8 cellular contexts compared by ENCODE assay signal in the genomic region with DNA sequence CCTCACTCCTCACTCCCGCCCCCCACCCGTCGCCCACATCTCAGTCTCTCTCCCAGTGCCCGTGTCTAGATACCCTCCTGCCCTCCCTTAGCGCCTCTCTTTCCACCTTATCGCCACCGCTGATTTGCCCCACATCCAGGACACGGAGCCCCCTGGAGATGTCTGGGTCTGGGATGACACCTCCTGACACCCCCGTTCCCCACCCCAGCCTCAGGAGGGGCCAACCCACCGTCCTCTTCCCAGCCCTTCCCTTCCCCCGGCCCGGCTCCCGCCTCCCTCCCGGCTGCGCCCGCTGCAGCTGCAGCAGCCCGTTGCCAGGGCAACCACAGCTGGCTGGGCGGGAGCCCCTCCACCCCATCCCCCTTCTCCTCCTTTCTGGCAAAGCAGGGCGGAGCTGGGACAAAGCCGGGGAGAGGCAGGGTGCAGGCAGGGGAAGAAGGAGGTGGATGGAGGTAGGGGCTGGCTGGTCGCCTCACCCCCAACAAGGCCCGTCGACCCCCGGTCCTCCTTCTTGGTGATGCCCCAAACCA. TPM values are rescaled to one million over a fixed set of nuclear protein-coding genes. Genes with fewer than 3 reads are reported as not detected.
DNase-seq lines count a peak whose midpoint lies in the region; ATAC-seq and TF ChIP-seq lines count a peak whose summit lies in the region.

No MANE protein-coding gene starts in this region.

- H3K9me3 ChIP-seq in osteoblast (ENCODE audit: low read depth, low read length): no peaks in the 10 kb centered on the region

- no peak for ATAC-seq in activated T-cell treated with anti-CD3 and anti-CD28 coated beads, Interleukin-2, amount 50 U/mL, for 72 hours (replicated peaks in 1 of 2)
- ATAC-seq in GM18867 (IDR thresholded peaks at IDR 0.05; ENCODE audit: unreplicated experiment): no peak

- peak overlapping the region; percentile 84 for H3K4me2 ChIP-seq in osteoblast (ENCODE audit: insufficient read depth, low read length)

- no peak overlapping the region for H3K27ac Mint-ChIP-seq in activated T-cell treated with anti-CD3 and anti-CD28 coated beads, Interleukin-2, amount 50 U/mL, for 72 hours

- H2AFZ ChIP-seq in osteoblast (ENCODE audit: low read length): no peak overlapping the region

- intact Hi-C loops in head of caudate nucleus (cut with DNase I): no loop called here

- no peak overlapping the region for H3K27ac ChIP-seq in osteoblast (ENCODE audit: low read depth, low read length)

- H3K9me3 Mint-ChIP-seq in activated T-cell treated with anti-CD3 and anti-CD28 coated beads, Interleukin-2, amount 50 U/mL, for 72 hours: no peaks in the 10 kb centered on the region

- peaks cover 27% of the 10 kb centered on the region for H3K4me1 Mint-ChIP-seq in activated T-cell treated with anti-CD3 and anti-CD28 coated beads, Interleukin-2, amount 50 U/mL, for 72 hours (ENCODE audit: low read depth)

- peak overlapping the region in 1 of 2 donors; percentile 25 for H3K4me3 Mint-ChIP-seq in activated T-cell treated with anti-CD3 and anti-CD28 coated beads, Interleukin-2, amount 50 U/mL, for 72 hours

- no peaks in the 10 kb centered on the region for H3K79me2 ChIP-seq in osteoblast (ENCODE audit: insufficient read depth, low read length)

- no peak overlapping the region for H3K4me3 ChIP-seq in osteoblast (ENCODE audit: insufficient read depth, low read length)

- peaks cover 9% of the 10 kb centered on the region for H3K36me3 ChIP-seq in osteoblast (ENCODE audit: insufficient read depth, low read length)

- H3K27me3 Mint-ChIP-seq in activated T-cell treated with anti-CD3 and anti-CD28 coated beads, Interleukin-2, amount 50 U/mL, for 72 hours (ENCODE audit: low read depth): peaks cover 42% of the 10 kb centered on the region

- no peaks in the 10 kb centered on the region for H4K20me1 ChIP-seq in osteoblast (ENCODE audit: insufficient read depth, low read length)

- DNase-seq in COLO668 (lab: John Stamatoyannopoulos, UW; ENCODE audit: unreplicated experiment): peak; percentile 74
- peak; percentile 95 for DNase-seq in NCI-H69 (lab: John Stamatoyannopoulos, UW)
- peak; percentile 84 to 96 (median 92) for DNase-seq in head of caudate nucleus
- no peak for DNase-seq in osteoblast (ENCODE audit: insufficient read length, low spot score, missing footprints)
- DNase-seq in H4 (ENCODE audit: low spot score): no peak
- DNase-seq in activated T-cell treated with anti-CD3 and anti-CD28 coated beads, Interleukin-2, amount 50 U/mL, for 72 hours: no peak
- DNase-seq in HCEC 1CT: no peak

- peaks cover 2 to 5% of the 10 kb centered on the region in 2 donors for H3K36me3 Mint-ChIP-seq in activated T-cell treated with anti-CD3 and anti-CD28 coated beads, Interleukin-2, amount 50 U/mL, for 72 hours (ENCODE audit: insufficient read depth in 2 of 2)

- H3K27me3 ChIP-seq in osteoblast (ENCODE audit: insufficient read depth, low read length): no peaks in the 10 kb centered on the region

- H3K4me1 ChIP-seq in osteoblast (ENCODE audit: insufficient read depth, low read length): peaks cover 28% of the 10 kb centered on the region

- TF ChIP-seq CTCF in osteoblast (IDR thresholded peaks at IDR 0.05; ENCODE audit: extremely low read depth, low read depth, low read length): no peak

RNA-seq across cellular contexts. Expression of a gene that starts 13.5 kb away (rescaled TPM):
- 0.29 and 0.72 TPM in 2 replicates for total RNA-seq in osteoblast
- total RNA-seq in H4 (2014; rRNA removed; shearing (Covaris generic)): 5.1 and 7.2 TPM in 2 replicates
- under 1 TPM; 0.65 to 0.99 TPM for total RNA-seq in activated T-cell treated with anti-CD3 and anti-CD28 coated beads, Interleukin-2, amount 50 U/mL, for 72 hours

RNA-seq across cellular contexts. Expression of a gene that starts 45.7 kb away (rescaled TPM):
- 0.72 and 1.2 TPM in 2 replicates for total RNA-seq in osteoblast
- total RNA-seq in H4 (2014; rRNA removed; shearing (Covaris generic)): not detected in 2 replicates
- 1 to 10 TPM; 1.7 to 3.8 TPM for total RNA-seq in activated T-cell treated with anti-CD3 and anti-CD28 coated beads, Interleukin-2, amount 50 U/mL, for 72 hours

RNA-seq across cellular contexts. Expression of a gene that starts 53.9 kb away (rescaled TPM):
- total RNA-seq in osteoblast: 1.8 and 2.2 TPM in 2 replicates
- total RNA-seq in H4 (2014; rRNA removed; shearing (Covaris generic)): 1.1 TPM in 1 of 2 replicates, not detected in the other
- 100 to 1,000 TPM in 1 of 2 donors, 10 to 100 TPM in 1; 89.1 to 115 TPM for total RNA-seq in activated T-cell treated with anti-CD3 and anti-CD28 coated beads, Interleukin-2, amount 50 U/mL, for 72 hours

Comparison
In these comparisons a context has a peak if more than half of its experiments do, and no peak if none do; other contexts are left out.
1. DNase-seq: peak in COLO668 (single experiment), NCI-H69 (single experiment) and head of caudate nucleus (42 of 42); none in osteoblast (single experiment), H4 (single experiment), activated T-cell treated with anti-CD3 and anti-CD28 coated beads, Interleukin-2, amount 50 U/mL, for 72 hours (0 of 2) and HCEC 1CT (single experiment).
2. RNA of a gene that starts 53.9 kb away (total RNA-seq): 89.1 to 115 TPM in activated T-cell treated with anti-CD3 and anti-CD28 coated beads, Interleukin-2, amount 50 U/mL, for 72 hours; 1.8 to 2.2 TPM in osteoblast and 1.1 TPM in H4; every median in the first group is over 10 times any median in the second.